Comparison of ENCODE assay signal across 10 cellular contexts in the genomic region with DNA sequence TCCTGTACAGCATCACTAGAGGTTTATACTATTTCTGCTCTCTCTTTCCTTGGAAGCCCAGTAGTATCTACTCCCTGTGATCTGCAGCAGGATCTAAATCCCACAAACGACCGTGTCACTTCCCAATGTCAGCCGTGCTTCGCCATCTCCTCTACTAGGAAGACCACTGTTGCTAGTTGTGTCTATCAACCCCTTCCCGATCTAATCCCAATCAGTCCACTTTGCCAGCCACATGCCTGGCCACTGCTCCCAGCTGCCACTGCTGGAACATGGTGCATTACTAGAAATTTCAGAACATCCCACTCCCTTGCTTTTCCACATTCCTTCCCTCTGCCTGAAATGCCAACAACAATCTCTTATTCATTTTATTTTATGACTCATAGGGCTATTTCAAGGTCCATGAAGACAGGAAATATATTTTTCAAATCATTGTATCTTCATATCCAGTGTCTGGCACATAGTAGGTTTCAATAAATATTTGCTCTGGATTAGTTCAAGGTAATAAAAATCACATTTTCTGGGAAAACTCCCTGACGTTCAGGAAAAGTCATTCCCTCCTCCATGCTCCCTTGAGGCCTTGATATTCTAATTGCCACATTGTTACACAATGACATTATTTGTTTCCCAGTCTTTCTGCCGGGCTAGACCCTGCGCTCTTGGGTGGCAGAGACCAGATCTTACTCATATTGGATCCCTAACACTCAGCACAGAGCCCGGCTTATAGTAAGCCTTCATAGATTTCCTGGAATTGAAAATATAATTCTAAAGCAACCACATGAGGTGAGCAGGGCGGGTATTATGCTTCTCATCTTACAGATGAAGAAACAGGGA. TPM values are rescaled to one million over a fixed set of nuclear protein-coding genes. Genes with fewer than 3 reads are reported as not detected.
DNase-seq lines count a peak whose midpoint lies in the region; ATAC-seq and TF ChIP-seq lines count a peak whose summit lies in the region.
"Had no signal": no experiment of that assay in that cellular context is flagged by ENCODE, and none has a peak within 500 bp of the region (broad histone marks: within the 10 kb centered on the region; RNA-seq: fewer than 3 reads in every experiment).

No MANE protein-coding gene starts in this region.

- TF ChIP-seq POLR2A in uterus (IDR thresholded peaks at IDR 0.05), result no peak

- H2AFZ ChIP-seq in mammary epithelial cell (ENCODE audit: low read depth, low read length), result peak overlapping the region; percentile 31
- H2AFZ ChIP-seq in mesenchymal stem cell (ENCODE audit: low read depth, low read length), result no peak overlapping the region

- DNase-seq in heart right ventricle, result no peak
- DNase-seq in Right ventricle myocardium superior, result no peak
- DNase-seq in mammary epithelial cell, result peak; percentile 59
- DNase-seq in mesenchymal stem cell, result peak; percentile 47
- DNase-seq in uterus, result no peak
- DNase-seq in SIG-M5 treated with dmso at 0.1 percent for 504 hours (lab: John Stamatoyannopoulos, UW; ENCODE audit: unreplicated experiment), result no peak
- no peak for DNase-seq in NCI-H446 treated with DMSO at 0.1 percent for 48 hours (lab: John Stamatoyannopoulos, UW)
- no peak for DNase-seq in OCI-M1 (lab: John Stamatoyannopoulos, UW)
- DNase-seq: activated T-cell treated with anti-CD3 and anti-CD28 coated beads, Interleukin-2, amount 50 U/mL, for 1 hour; NK-92 treated with Interleukin-12 subunit alpha and Interleukin-12 subunit beta, amount 100 ng/mL, for 24 hours had no signal

- in situ Hi-C loops in mammary epithelial cell (cut with MboI; ENCODE audit: low sequenced_read_pairs in 2 of 2), result loop anchor here (10.0 to 25.0 kb wide), 6 partner anchors 252 to 880 kb away; no protein-coding TSS in a partner anchor

- H3K79me2 ChIP-seq in mammary epithelial cell (ENCODE audit: insufficient read depth, low read length), result peaks cover 26% of the 10 kb centered on the region

- CTCF ChIA-PET in mammary epithelial cell (lab: Charles Lee; ENCODE audit: low non-redundant PET), result interaction anchor here (0.6 kb wide), 3 partner anchors 12 to 680 kb away, joined by 3 to 4 read pairs (median 4); no protein-coding TSS in a partner anchor

- H3K4me2 ChIP-seq in mammary epithelial cell (ENCODE audit: insufficient read depth, low read depth, low read length) (peak overlapping the region; percentile 93), mesenchymal stem cell (ENCODE audit: low read length, poor library complexity, severe bottlenecking) (no peak overlapping the region)

- H3K36me3 ChIP-seq in heart right ventricle (no peaks in the 10 kb centered on the region), mammary epithelial cell (ENCODE audit: insufficient read depth, low read length) (no peaks in the 10 kb centered on the region), mesenchymal stem cell (ENCODE audit: control insufficient read depth in 1 of 2, insufficient read depth in 2 of 2, low read depth in 1 of 2, low read length in 2 of 2) (no peaks in the 10 kb centered on the region), uterus (no peaks in the 10 kb centered on the region)

- no peak for TF ChIP-seq CTCF in heart right ventricle (IDR thresholded peaks at IDR 0.05)
- no peak for TF ChIP-seq CTCF in mammary epithelial cell (conservative IDR thresholded peaks at IDR 0.05 in 1 of 2, IDR thresholded peaks at IDR 0.05 in 1 of 2; ENCODE audit: extremely low read depth in 1 of 2, insufficient read depth in 1 of 2, low read depth in 1 of 2, low read length in 2 of 2)
- TF ChIP-seq CTCF in uterus (IDR thresholded peaks at IDR 0.05), result no peak

- H3K23ac ChIP-seq in mesenchymal stem cell (ENCODE audit: low read length in 2 of 2), result no peak overlapping the region

- 64% methylated on average over 10 of the region's 10 CpGs for WGBS in heart right ventricle, 2 donors
- WGBS in mammary epithelial cell (ENCODE audit: low coverage, missing lambda C conversion rate), result 37% methylated on average over 10 of the region's 10 CpGs
- 83% methylated on average over 10 of the region's 10 CpGs for WGBS in mesenchymal stem cell

- H3K9ac ChIP-seq in mammary epithelial cell (ENCODE audit: insufficient read depth, low read length) (no peak overlapping the region), mesenchymal stem cell (ENCODE audit: low read length) (no peak overlapping the region)

- no peak overlapping the region for H2AK5ac ChIP-seq in mesenchymal stem cell (ENCODE audit: low read length, severe bottlenecking)

- H3K4ac ChIP-seq in mesenchymal stem cell (ENCODE audit: low read depth in 1 of 2, low read length in 2 of 2), result no peak overlapping the region

- intact Hi-C loops in heart right ventricle (cut with DNase I), result loop anchor here (2.0 to 10.0 kb wide), 23 partner anchors 37 to 882 kb away; no protein-coding TSS in a partner anchor
- intact Hi-C loops in Right ventricle myocardium superior (cut with DNase I), result loop anchor here (5.0 to 10.0 kb wide), 9 partner anchors 93 to 890 kb away; no protein-coding TSS in a partner anchor
- intact Hi-C loops in mammary epithelial cell (cut with micrococcal nuclease), result loop anchor here (5.0 kb wide), 2 partner anchors 127 to 757 kb away; no protein-coding TSS in a partner anchor
- intact Hi-C loops in uterus (cut with DNase I; ENCODE audit: low total_unique reads), result loop anchor here (10.0 kb wide), 2 partner anchors 260 to 850 kb away; no protein-coding TSS in a partner anchor

- H4K91ac ChIP-seq in mesenchymal stem cell (ENCODE audit: low read length), result peak overlapping the region; percentile 54

- H3K18ac ChIP-seq in mesenchymal stem cell (ENCODE audit: low read depth in 1 of 2, low read length in 2 of 2), result peak overlapping the region in 1 of 2 experiments; percentile 89

- peaks cover 0 to 16% (median 0%) of the 10 kb centered on the region in 7 donors for H3K27me3 ChIP-seq in heart right ventricle
- no peaks in the 10 kb centered on the region for H3K27me3 ChIP-seq in mammary epithelial cell (ENCODE audit: insufficient read depth, low read length)
- H3K27me3 ChIP-seq in mesenchymal stem cell (ENCODE audit: control insufficient read depth in 1 of 2, insufficient read depth in 1 of 2, low read length in 2 of 2), result no peaks in the 10 kb centered on the region
- no peaks in the 10 kb centered on the region for H3K27me3 ChIP-seq in uterus

- H2BK5ac ChIP-seq in mesenchymal stem cell (ENCODE audit: low read depth, low read length, poor library complexity, severe bottlenecking), result no peak overlapping the region

- no peak for ATAC-seq in heart right ventricle
- no peak for ATAC-seq in Right ventricle myocardium superior (ENCODE audit: poor library complexity)

- no peak overlapping the region for H4K8ac ChIP-seq in mesenchymal stem cell (ENCODE audit: low read length)

- H4K20me1 ChIP-seq in mammary epithelial cell (ENCODE audit: insufficient read depth, low read length), result no peaks in the 10 kb centered on the region

- no peak overlapping the region for H2BK15ac ChIP-seq in mesenchymal stem cell (ENCODE audit: low read depth, poor library complexity, severe bottlenecking)

- no TSS peak for BruUV-seq in mammary epithelial cell (replicated peaks; lab: Mats Ljungman, UMichigan)

- no peak overlapping the region for H3K14ac ChIP-seq in mesenchymal stem cell (ENCODE audit: low read length in 2 of 2)

- H3K9me3 ChIP-seq in heart right ventricle (no peaks in the 10 kb centered on the region), mammary epithelial cell (replicated peaks; ENCODE audit: insufficient read depth, low read length) (no peaks in the 10 kb centered on the region), mesenchymal stem cell (ENCODE audit: control insufficient read depth, low read length) (no peaks in the 10 kb centered on the region), uterus (no peaks in the 10 kb centered on the region)

- no peak overlapping the region for H2BK120ac ChIP-seq in mesenchymal stem cell (ENCODE audit: low read depth, low read length)

- peak overlapping the region; percentile 97 to 99 (median 99) for H3K27ac ChIP-seq in heart right ventricle
- peak overlapping the region; percentile 81 for H3K27ac ChIP-seq in mammary epithelial cell (ENCODE audit: insufficient read depth, low read depth, low read length)
- H3K27ac ChIP-seq in mesenchymal stem cell (ENCODE audit: low read length, poor library complexity, severe bottlenecking), result no peak overlapping the region
- H3K27ac ChIP-seq in uterus, result peak overlapping the region; percentile 87 to 96

- no peak overlapping the region for H2BK12ac ChIP-seq in mesenchymal stem cell (ENCODE audit: low read length in 2 of 2)

- dilution Hi-C loops in mammary epithelial cell (cut with HindIII; ENCODE audit: low sequenced_read_pairs), result no loop called here

- peaks cover 4% of the 10 kb centered on the region for H3K79me1 ChIP-seq in mesenchymal stem cell (replicated peaks; ENCODE audit: low read length, poor library complexity, severe bottlenecking)

- H3K4me1 ChIP-seq in heart right ventricle (peaks cover 0 to 38% (median 29%) of the 10 kb centered on the region in 9 donors), mammary epithelial cell (ENCODE audit: insufficient read depth, low read length) (peaks cover 18% of the 10 kb centered on the region), mesenchymal stem cell (ENCODE audit: control insufficient read depth, insufficient read depth, low read depth, low read length) (peaks cover 11% of the 10 kb centered on the region), uterus (peaks cover 0 to 3% of the 10 kb centered on the region in 2 donors)

- no peak overlapping the region for H3K4me3 ChIP-seq in heart right ventricle
- no peak overlapping the region for H3K4me3 ChIP-seq in mammary epithelial cell (replicated peaks in 1 of 3; ENCODE audit: insufficient read depth in 1 of 3, low read depth in 2 of 3, low read length in 3 of 3)
- no peak overlapping the region for H3K4me3 ChIP-seq in mesenchymal stem cell (ENCODE audit: insufficient read depth in 1 of 2, low read depth in 1 of 2, low read length in 2 of 2)
- H3K4me3 ChIP-seq in uterus, result no peak overlapping the region

RNA-seq across cellular contexts. Expression of gene TRIB2, which starts 2.1 kb away (rescaled TPM):
- total RNA-seq in heart right ventricle (10 to 100 TPM; 26.7 to 46.6 (median 36.5) TPM), Right ventricle myocardium superior (32.1 TPM), mammary epithelial cell (10 to 100 TPM in 1 of 2 donors, 1 to 10 TPM in 1; 9.0 to 30.7 TPM), uterus (10 to 100 TPM; 23.8 to 83.6 (median 40.1) TPM)
- polyA plus RNA-seq in heart right ventricle (10 to 100 TPM; 31.7 to 57.2 TPM), mammary epithelial cell (10.9 TPM)
- 45.0 TPM for polyA minus RNA-seq in mammary epithelial cell
- 70.1 TPM for polyA plus RNA-seq in mesenchymal stem cell (2013, experiment 1 of 2)
- 68.9 TPM for polyA plus RNA-seq in mesenchymal stem cell (2013, experiment 2 of 2)

Comparison
In these comparisons a context has a peak if more than half of its experiments do, and no peak if none do; other contexts are left out.
1. DNase-seq: peak in mammary epithelial cell (single experiment) and mesenchymal stem cell (single experiment); none in heart right ventricle (0 of 2), Right ventricle myocardium superior (single experiment), uterus (0 of 2), SIG-M5 treated with dmso at 0.1 percent for 504 hours (single experiment), NCI-H446 treated with DMSO at 0.1 percent for 48 hours (single experiment) and OCI-M1 (single experiment).